ENCODE assay signal across 10 cellular contexts in the genomic region with DNA sequence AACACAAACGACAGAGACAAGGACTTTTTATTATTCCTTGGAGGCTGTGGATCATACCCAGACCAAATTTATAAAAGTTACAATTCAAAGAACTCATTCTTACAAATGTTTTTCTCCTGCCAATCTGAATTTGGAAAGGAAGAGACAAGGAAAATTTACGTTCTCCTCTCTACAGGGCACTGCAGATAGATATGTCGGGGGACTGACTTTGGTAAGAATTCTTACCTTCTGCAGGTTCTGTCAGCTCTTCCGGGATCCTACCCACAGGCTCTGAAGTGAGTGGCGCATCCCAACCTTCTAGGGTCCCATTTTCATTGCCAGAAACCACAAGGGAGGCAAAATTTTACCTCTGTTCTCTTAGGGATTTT. TPM values are rescaled to one million over a fixed set of nuclear protein-coding genes. Genes with fewer than 3 reads are reported as not detected.
DNase-seq lines count a peak whose midpoint lies in the region; ATAC-seq and TF ChIP-seq lines count a peak whose summit lies in the region.
"Had no signal": no experiment of that assay in that cellular context is flagged by ENCODE, and none has a peak within 500 bp of the region (broad histone marks: within the 10 kb centered on the region; RNA-seq: fewer than 3 reads in every experiment).

No MANE protein-coding gene starts in this region.

- H3K4me3 ChIP-seq in left ventricle myocardium inferior: peak overlapping the region; percentile 2
- H3K4me3 ChIP-seq in left lung: no peak overlapping the region
- H3K4me3 ChIP-seq in upper lobe of left lung: no peak overlapping the region
- H3K4me3 ChIP-seq: body of pancreas had no signal

- H3K4me1 ChIP-seq in left ventricle myocardium inferior (peaks cover 34% of the 10 kb centered on the region), left lung (peaks cover 15 to 68% of the 10 kb centered on the region in 2 donors), upper lobe of left lung (peaks cover 17 to 63% (median 40%) of the 10 kb centered on the region in 4 donors)

- H3K9me3 Mint-ChIP-seq in progenitor cell of endocrine pancreas (ENCODE audit: low read depth): no peaks in the 10 kb centered on the region

- H3K27ac ChIP-seq in left ventricle myocardium inferior (replicated peaks) (peak overlapping the region; percentile 82), left lung (peak overlapping the region; percentile 35 to 91), upper lobe of left lung (peak overlapping the region in 3 of 4 donors; percentile 12 to 89 (median 87))

- ATAC-seq in left cardiac atrium (no peak), T-helper 17 cell (no peak), left lung (no peak), upper lobe of left lung (ENCODE audit: low FRiP score in 2 of 2) (no peak)

- H3K9me3 ChIP-seq in left ventricle myocardium inferior (replicated peaks): no peaks in the 10 kb centered on the region
- no peaks in the 10 kb centered on the region for H3K9me3 ChIP-seq in T-helper 17 cell (ENCODE audit: control insufficient read depth, low read length, poor library complexity, severe bottlenecking)
- no peaks in the 10 kb centered on the region for H3K9me3 ChIP-seq in left lung
- H3K9me3 ChIP-seq in upper lobe of left lung: no peaks in the 10 kb centered on the region
- H3K9me3 ChIP-seq: body of pancreas had no signal

- peak; percentile 8 for TF ChIP-seq CTCF in left ventricle myocardium inferior (IDR thresholded peaks at IDR 0.05; ENCODE audit: borderline replicate concordance)
- TF ChIP-seq CTCF in left lung (IDR thresholded peaks at IDR 0.05): no peak
- peak in 2 of 6 experiments; percentile 2 to 7 for TF ChIP-seq CTCF in upper lobe of left lung (IDR thresholded peaks at IDR 0.05)
- TF ChIP-seq CTCF in progenitor cell of endocrine pancreas (IDR thresholded peaks at IDR 0.05; ENCODE audit: unreplicated experiment): no peak

- H3K27me3 Mint-ChIP-seq in T-helper 17 cell (no peaks in the 10 kb centered on the region), progenitor cell of endocrine pancreas (peaks cover 18% of the 10 kb centered on the region)

- peaks cover 39% of the 10 kb centered on the region for H3K4me1 Mint-ChIP-seq in T-helper 17 cell
- no peaks in the 10 kb centered on the region for H3K4me1 Mint-ChIP-seq in progenitor cell of endocrine pancreas (ENCODE audit: low read depth)

- no peak for DNase-seq in left ventricle myocardium inferior
- no peak for DNase-seq in left cardiac atrium
- no peak for DNase-seq in T-helper 17 cell
- no peak for DNase-seq in left lung
- no peak for DNase-seq in upper lobe of left lung
- DNase-seq in HuH-7.5 (ENCODE audit: low spot score): no peak
- no peak for DNase-seq in DMS153 (lab: John Stamatoyannopoulos, UW)
- DNase-seq in progenitor cell of endocrine pancreas (ENCODE audit: low spot score, unreplicated experiment): no peak

- TF ChIP-seq EP300 in upper lobe of left lung (IDR thresholded peaks at IDR 0.05): no peak

- 37 to 40% methylated on average over 5 of the region's 5 CpGs for WGBS in upper lobe of left lung, 2 donors

- H3K36me3 Mint-ChIP-seq in T-helper 17 cell (ENCODE audit: low read depth) (peaks cover 1% of the 10 kb centered on the region), progenitor cell of endocrine pancreas (ENCODE audit: insufficient read depth) (no peaks in the 10 kb centered on the region)

- H3K27ac Mint-ChIP-seq in T-helper 17 cell: peak overlapping the region; percentile 97
- H3K27ac Mint-ChIP-seq in progenitor cell of endocrine pancreas: no peak overlapping the region

- H3K4me3 Mint-ChIP-seq in T-helper 17 cell (peak overlapping the region; percentile 78), progenitor cell of endocrine pancreas (ENCODE audit: low read depth) (no peak overlapping the region)

- H3K36me3 ChIP-seq in left ventricle myocardium inferior (no peaks in the 10 kb centered on the region), left lung (no peaks in the 10 kb centered on the region), upper lobe of left lung (no peaks in the 10 kb centered on the region)

- intact Hi-C loops in left ventricle myocardium inferior (cut with micrococcal nuclease) (loop anchor here (10.0 kb wide), 1 partner anchor 365 kb away; no protein-coding TSS in a partner anchor), left cardiac atrium (cut with DNase I) (loop anchor here (1.0 to 10.0 kb wide), 4 partner anchors 227 to 367 kb away; no protein-coding TSS in a partner anchor), left lung (cut with DNase I) (loop anchor here in 1 of 2 donors (10.0 kb wide), 1 partner anchor 375 kb away; no protein-coding TSS in a partner anchor)

- H3K27me3 ChIP-seq in left ventricle myocardium inferior (ENCODE audit: low read depth) (no peaks in the 10 kb centered on the region), left lung (no peaks in the 10 kb centered on the region), upper lobe of left lung (no peaks in the 10 kb centered on the region)
- H3K27me3 ChIP-seq: body of pancreas had no signal

- TF ChIP-seq POLR2A in upper lobe of left lung (IDR thresholded peaks at IDR 0.05): no peak

RNA-seq across cellular contexts. Expression of a gene that starts 2.2 kb away (rescaled TPM):
- total RNA-seq in left ventricle myocardium inferior (0.25 TPM), left cardiac atrium (1 to 10 TPM; 1.0 to 1.3 TPM), T-helper 17 cell (10 to 100 TPM; 70.0 to 90.1 TPM), left lung (1 to 10 TPM; 2.1 to 4.0 TPM), upper lobe of left lung (10 to 100 TPM in 2 of 6 donors, 1 to 10 TPM in 4; 2.5 to 26.2 (median 5.9) TPM), progenitor cell of endocrine pancreas (not detected in 2 replicates)
- total RNA-seq: fibroblast of villous mesenchyme had no signal

RNA-seq across cellular contexts. Expression of a gene that starts 21.0 kb away (rescaled TPM):
- total RNA-seq in left ventricle myocardium inferior (not detected), left cardiac atrium (not detected), T-helper 17 cell (1 to 10 TPM in 1 of 2 donors, not detected in 1; 7.2 TPM), left lung (under 1 TPM; 0.21 to 0.26 TPM), upper lobe of left lung (1 to 10 TPM in 1 of 6 donors, under 1 TPM in 4, not detected in 1; 0.09 to 1.8 (median 0.30) TPM), progenitor cell of endocrine pancreas (not detected in 2 replicates)
- total RNA-seq: body of pancreas, fibroblast of villous mesenchyme had no signal

RNA-seq across cellular contexts. Expression of a gene that starts 38.7 kb away (rescaled TPM):
- total RNA-seq in left ventricle myocardium inferior (8.7 TPM), left cardiac atrium (1 to 10 TPM; 6.3 to 6.5 TPM), T-helper 17 cell (1 to 10 TPM; 3.1 to 3.6 TPM), left lung (1 to 10 TPM; 5.9 to 6.4 TPM), upper lobe of left lung (1 to 10 TPM; 3.8 to 6.6 (median 5.2) TPM), progenitor cell of endocrine pancreas (4.2 and 5.1 TPM in 2 replicates)

RNA-seq across cellular contexts. Expression of a gene that starts 47.5 kb away (rescaled TPM):
- total RNA-seq in left ventricle myocardium inferior: 113 TPM
- 100 to 1,000 TPM; 132 to 152 TPM for total RNA-seq in left cardiac atrium
- 100 to 1,000 TPM in 1 of 2 donors, 10 to 100 TPM in 1; 95.9 to 114 TPM for total RNA-seq in T-helper 17 cell
- 100 to 1,000 TPM; 173 to 195 TPM for total RNA-seq in left lung
- 100 to 1,000 TPM in 3 of 6 donors, 10 to 100 TPM in 3; 52.7 to 140 (median 101) TPM for total RNA-seq in upper lobe of left lung
- total RNA-seq in progenitor cell of endocrine pancreas: 194 and 200 TPM in 2 replicates
